16 cellular contexts compared by ENCODE assay signal in genomic region chr11:115893701-115894100, GRCh38.
DNase-seq lines count a peak whose midpoint lies in the region; ATAC-seq, FAIRE-seq and TF ChIP-seq lines count a peak whose summit lies in the region.
"Had no signal": no experiment of that assay in that cellular context is flagged by ENCODE, and none has a peak within 500 bp of the region (broad histone marks: within the 10 kb centered on the region; RNA-seq: fewer than 3 reads in every experiment).

No MANE protein-coding gene starts in this region.

- no TSS peak for BruUV-seq in mammary epithelial cell (replicated peaks; lab: Mats Ljungman, UMichigan)

- H3K4me2 ChIP-seq in mammary epithelial cell (ENCODE audit: insufficient read depth, low read depth, low read length): no peak overlapping the region

- H3K27ac ChIP-seq in mammary epithelial cell (ENCODE audit: insufficient read depth, low read depth, low read length): no peak overlapping the region
- H3K27ac ChIP-seq: Peyer's patch had no signal

- H4K20me1 ChIP-seq in mammary epithelial cell (ENCODE audit: insufficient read depth, low read length): no peaks in the 10 kb centered on the region

- H3K9me3 ChIP-seq in mammary epithelial cell (replicated peaks; ENCODE audit: insufficient read depth, low read length): no peaks in the 10 kb centered on the region
- H3K9me3 ChIP-seq: Peyer's patch had no signal

- intact Hi-C loops in mammary epithelial cell (cut with micrococcal nuclease): no loop called here

- TF ChIP-seq CTCF in mammary epithelial cell (conservative IDR thresholded peaks at IDR 0.05 in 1 of 2, IDR thresholded peaks at IDR 0.05 in 1 of 2; ENCODE audit: extremely low read depth in 1 of 2, insufficient read depth in 1 of 2, low read depth in 1 of 2, low read length in 2 of 2): no peak

- peak; percentile 38 for FAIRE-seq in GM12892 (lab: Jason Lieb, UNC)
- FAIRE-seq in RCC 7860 (lab: Jason Lieb, UNC): peak; percentile 89

- no peaks in the 10 kb centered on the region for H3K27me3 ChIP-seq in mammary epithelial cell (ENCODE audit: insufficient read depth, low read length)
- H3K27me3 ChIP-seq: Peyer's patch had no signal

- TF ChIP-seq POLR2A in GM12892 (IDR thresholded peaks at IDR 0.05; ENCODE audit: low read depth, low read length): no peak

- in situ Hi-C loops in mammary epithelial cell (cut with MboI; ENCODE audit: low sequenced_read_pairs in 2 of 2): no loop called here

- no peaks in the 10 kb centered on the region for H3K79me2 ChIP-seq in mammary epithelial cell (ENCODE audit: insufficient read depth, low read length)

- no peak overlapping the region for H3K9ac ChIP-seq in mammary epithelial cell (ENCODE audit: insufficient read depth, low read length)

- CTCF ChIA-PET in mammary epithelial cell (lab: Charles Lee; ENCODE audit: low non-redundant PET): no interaction called here

- no peaks in the 10 kb centered on the region for H3K36me3 ChIP-seq in mammary epithelial cell (ENCODE audit: insufficient read depth, low read length)
- H3K36me3 ChIP-seq: Peyer's patch had no signal

- dilution Hi-C loops in mammary epithelial cell (cut with HindIII; ENCODE audit: low sequenced_read_pairs): no loop called here

- DNase-seq in GM12892 (ENCODE audit: insufficient read length) (no peak), RCC 7860 (ENCODE audit: low spot score) (peak; percentile 96), foreskin melanocyte (peak; percentile 79), NCI-H82 (lab: John Stamatoyannopoulos, UW) (no peak), mammary epithelial cell (no peak)
- DNase-seq: CD8-positive, alpha-beta T cell; DMS 273 treated with DMSO at 0.1 percent for 48 hours; GOT3; HFFc6; Kasumi-1; NCI-H1930; NCI-H2171; Peyer's patch; SIG-M5 had no signal

- H2AFZ ChIP-seq in mammary epithelial cell (ENCODE audit: low read depth, low read length): no peak overlapping the region

- H3K4me1 ChIP-seq in mammary epithelial cell (ENCODE audit: insufficient read depth, low read length): no peaks in the 10 kb centered on the region
- H3K4me1 ChIP-seq: Peyer's patch had no signal

- WGBS in mammary epithelial cell (ENCODE audit: low coverage, missing lambda C conversion rate): 77% methylated on average over 2 of the region's 2 CpGs

- no peak overlapping the region for H3K4me3 ChIP-seq in mammary epithelial cell (replicated peaks in 1 of 3; ENCODE audit: insufficient read depth in 1 of 3, low read depth in 2 of 3, low read length in 3 of 3)
- H3K4me3 ChIP-seq: Peyer's patch had no signal

- ATAC-seq in GM19397 (IDR thresholded peaks at IDR 0.05; ENCODE audit: unreplicated experiment) (no peak), HG03039 (IDR thresholded peaks at IDR 0.05; ENCODE audit: unreplicated experiment) (no peak)
- ATAC-seq: CD8-positive, alpha-beta T cell had no signal

Comparison
In these comparisons a context has a peak if more than half of its experiments do, and no peak if none do; other contexts are left out.
1. DNase-seq: peak in RCC 7860 (single experiment) and foreskin melanocyte (single experiment); none in GM12892 (single experiment), NCI-H82 (single experiment) and mammary epithelial cell (single experiment).